ENCODE assay signal across 22 cellular contexts in genomic region chr7:142332421-142332820, GRCh38.
"Had no signal": no experiment of that assay in that cellular context is flagged by ENCODE, and none has a peak within 500 bp of the region (broad histone marks: within the 10 kb centered on the region; RNA-seq: fewer than 3 reads in every experiment).

No MANE protein-coding gene starts in this region.

- H3K27ac Mint-ChIP-seq: activated naive CD8-positive, alpha-beta T cell treated with anti-CD3 and anti-CD28 coated beads for 36 hours; activated T-cell treated with anti-CD3 and anti-CD28 coated beads, Interleukin-2, amount 50 U/mL, for 72 hours; nephron; T-helper 2 cell treated with Interferon-gamma antibody and Interleukin-4, amounts not matched to agents 5 μg/mL and 100 μg/mL, for 36 hours had no signal

- H3K9me3 Mint-ChIP-seq: activated naive CD8-positive, alpha-beta T cell treated with anti-CD3 and anti-CD28 coated beads for 36 hours; activated T-cell treated with anti-CD3 and anti-CD28 coated beads, Interleukin-2, amount 50 U/mL, for 72 hours; central memory CD8-positive, alpha-beta T cell; nephron; T-helper 2 cell treated with Interferon-gamma antibody and Interleukin-4, amounts not matched to agents 5 μg/mL and 100 μg/mL, for 36 hours had no signal

- H3K4me1 ChIP-seq: breast epithelium, colonic mucosa, esophagus squamous epithelium, pancreas, tibial artery had no signal

- ATAC-seq: gastrocnemius medialis, left cardiac atrium, pancreas, right cardiac atrium had no signal

- H3K9me3 ChIP-seq: breast epithelium, colonic mucosa, esophagus squamous epithelium, gastrocnemius medialis, neutrophil, pancreas, tibial artery had no signal

- DNase-seq: activated CD4-positive, alpha-beta T cell treated with anti-CD3 and anti-CD28 coated beads, Interleukin-2, amount 50 U/mL, for 1 hour; activated CD4-positive, CD25-positive, alpha-beta regulatory T cell treated with anti-CD3 and anti-CD28 coated beads, Interleukin-2, amount 50 U/mL, for 72 hours; activated CD8-positive, alpha-beta memory T cell treated with anti-CD3 and anti-CD28 coated beads, Interleukin-2, amount 50 U/mL, for 48 hours; activated effector memory CD4-positive, alpha-beta T cell treated with Interleukin-2 at 50 U/mL for 16 hours; activated naive CD8-positive, alpha-beta T cell treated with anti-CD3 and anti-CD28 coated beads for 36 hours; activated T-cell treated with anti-CD3 and anti-CD28 coated beads, Interleukin-2, amount 50 U/mL, for 72 hours; colonic mucosa; esophagus squamous epithelium; gastrocnemius medialis; left cardiac atrium; mesenchymal stem cell; pancreas; right cardiac atrium; stimulated activated CD4-positive, alpha-beta T cell treated with anti-CD3 and anti-CD28 coated beads, Interleukin-4, amount 100 ng/mL, for 24 hours; stimulated activated naive CD4-positive, alpha-beta T cell treated with Interleukin-2 at 50 U/mL for 16 hours; tibial artery had no signal

- H3K27me3 ChIP-seq: breast epithelium, colonic mucosa, gastrocnemius medialis, neutrophil, pancreas had no signal

- H3K4me3 Mint-ChIP-seq: activated naive CD8-positive, alpha-beta T cell treated with anti-CD3 and anti-CD28 coated beads for 36 hours; activated T-cell treated with anti-CD3 and anti-CD28 coated beads, Interleukin-2, amount 50 U/mL, for 72 hours; central memory CD8-positive, alpha-beta T cell; nephron; T-helper 2 cell treated with Interferon-gamma antibody and Interleukin-4, amounts not matched to agents 5 μg/mL and 100 μg/mL, for 36 hours had no signal

- H3K36me3 Mint-ChIP-seq: activated naive CD8-positive, alpha-beta T cell treated with anti-CD3 and anti-CD28 coated beads for 36 hours had no signal

- H3K36me3 ChIP-seq: breast epithelium, colonic mucosa, esophagus squamous epithelium, gastrocnemius medialis, neutrophil, pancreas, tibial artery had no signal

- H3K27ac ChIP-seq: breast epithelium, colonic mucosa, esophagus squamous epithelium, gastrocnemius medialis, neutrophil, pancreas, tibial artery, VCaP had no signal

- H3K4me3 ChIP-seq: breast epithelium, colonic mucosa, esophagus squamous epithelium, gastrocnemius medialis, pancreas, tibial artery had no signal
